17 cellular contexts compared by ENCODE assay signal in genomic region chr22:39409630-39410029, GRCh38. TPM values are rescaled to one million over a fixed set of nuclear protein-coding genes. Genes with fewer than 3 reads are reported as not detected.
"Had no signal": no experiment of that assay in that cellular context is flagged by ENCODE, and none has a peak within 500 bp of the region (broad histone marks: within the 10 kb centered on the region; RNA-seq: fewer than 3 reads in every experiment).

No MANE protein-coding gene starts in this region.

- H3K4me3 ChIP-seq: heart left ventricle, left ventricle myocardium inferior, neural progenitor cell, pancreas, skin epidermis, upper lobe of left lung had no signal

- H3K36me3 ChIP-seq: brain microvascular endothelial cell, left ventricle myocardium inferior, neural progenitor cell, pancreas had no signal

- H3K9me3 ChIP-seq: heart left ventricle, left ventricle myocardium inferior, pancreas, upper lobe of left lung had no signal

- H3K9ac ChIP-seq: neural progenitor cell had no signal

- H3K4me2 ChIP-seq: neural progenitor cell had no signal

- H3K27ac Mint-ChIP-seq: activated CD8-positive, alpha-beta T cell treated with anti-CD3 and anti-CD28 coated beads, Interleukin-2, amount 10 ng/mL, durations not matched to agents 7 days and 5 days; activated naive CD4-positive, alpha-beta T cell treated with anti-CD3 and anti-CD28 coated beads, Interleukin-2, amount 50 U/mL, for 72 hours; neural progenitor cell had no signal

- H3K4me1 ChIP-seq: pancreas had no signal

- H3K9me3 Mint-ChIP-seq: activated naive CD4-positive, alpha-beta T cell treated with anti-CD3 and anti-CD28 coated beads, Interleukin-2, amount 50 U/mL, for 72 hours; neural progenitor cell had no signal

- H3K27ac ChIP-seq: brain microvascular endothelial cell, foreskin keratinocyte, heart left ventricle, left ventricle myocardium inferior, neural progenitor cell, pancreas, upper lobe of left lung had no signal

- H3K27me3 ChIP-seq: brain microvascular endothelial cell, foreskin keratinocyte, heart left ventricle, neural progenitor cell, pancreas, upper lobe of left lung had no signal

- DNase-seq: activated CD8-positive, alpha-beta memory T cell treated with anti-CD3 and anti-CD28 coated beads, Interleukin-2, amount 50 U/mL, for 48 hours; activated CD8-positive, alpha-beta T cell treated with anti-CD3 and anti-CD28 coated beads, Interleukin-2, amount 10 ng/mL, durations not matched to agents 7 days and 5 days; amniotic stem cell; brain microvascular endothelial cell; cerebellar nuclear complex; foreskin keratinocyte; heart left ventricle; islet precursor cell; left ventricle myocardium inferior; retina; T1000; upper lobe of left lung had no signal

- H3K4me3 Mint-ChIP-seq: activated CD8-positive, alpha-beta T cell treated with anti-CD3 and anti-CD28 coated beads, Interleukin-2, amount 10 ng/mL, durations not matched to agents 7 days and 5 days; neural progenitor cell had no signal

- H2AFZ ChIP-seq: neural progenitor cell had no signal

- ATAC-seq: activated CD8-positive, alpha-beta T cell treated with anti-CD3 and anti-CD28 coated beads, Interleukin-2, amount 10 ng/mL, durations not matched to agents 7 days and 5 days; foreskin keratinocyte; heart left ventricle had no signal

RNA-seq across cellular contexts. Expression of gene MGAT3, which starts 47.2 kb away (rescaled TPM):
- total RNA-seq: endothelial cell of umbilical vein, foreskin keratinocyte had no signal
- polyA plus RNA-seq: endothelial cell of umbilical vein, foreskin keratinocyte had no signal
